13 cellular contexts compared by ENCODE assay signal in genomic region chr5:143036146-143036927, GRCh38.
DNase-seq lines count a peak whose midpoint lies in the region; ATAC-seq and TF ChIP-seq lines count a peak whose summit lies in the region.
"Had no signal": no experiment of that assay in that cellular context is flagged by ENCODE, and none has a peak within 500 bp of the region (broad histone marks: within the 10 kb centered on the region; RNA-seq: fewer than 3 reads in every experiment).

No MANE protein-coding gene starts in this region.

- peak; percentile 27 to 56 for ATAC-seq in activated CD4-positive, CD25-positive, alpha-beta regulatory T cell treated with anti-CD3 and anti-CD28 coated beads, Interleukin-2, amount 50 U/mL, for 24 hours
- ATAC-seq in GM18909 (IDR thresholded peaks at IDR 0.05; ENCODE audit: poor library complexity, unreplicated experiment) = peak; percentile 55
- peak; percentile 50 for ATAC-seq in HG03457 (IDR thresholded peaks at IDR 0.05; ENCODE audit: unreplicated experiment)

- TF ChIP-seq CTCF in glutamatergic neuron (IDR thresholded peaks at IDR 0.05; ENCODE audit: partially characterized antibody, unreplicated experiment) = no peak

- peaks cover 3% of the 10 kb centered on the region for H3K27me3 Mint-ChIP-seq in glutamatergic neuron (ENCODE audit: unreplicated experiment)
- H3K27me3 Mint-ChIP-seq: memory B cell had no signal

- H3K4me3 Mint-ChIP-seq in glutamatergic neuron (ENCODE audit: unreplicated experiment) = no peak overlapping the region
- H3K4me3 Mint-ChIP-seq: memory B cell had no signal

- peaks cover 14% of the 10 kb centered on the region for H3K9me3 Mint-ChIP-seq in glutamatergic neuron (ENCODE audit: unreplicated experiment)
- H3K9me3 Mint-ChIP-seq: memory B cell had no signal

- H3K27ac Mint-ChIP-seq in glutamatergic neuron (ENCODE audit: unreplicated experiment) = peak overlapping the region; percentile 40
- H3K27ac Mint-ChIP-seq: memory B cell had no signal

- no peaks in the 10 kb centered on the region for H3K36me3 Mint-ChIP-seq in glutamatergic neuron (ENCODE audit: unreplicated experiment)

- no peak for DNase-seq in activated CD4-positive, CD25-positive, alpha-beta regulatory T cell (lab: John Stamatoyannopoulos, UW)
- DNase-seq in glutamatergic neuron (no peak), NCI-H526 (lab: John Stamatoyannopoulos, UW) (no peak), kidney glomerular epithelial cell (lab: John Stamatoyannopoulos, UW) (no peak)
- no peak for DNase-seq in stimulated activated naive CD4-positive, alpha-beta T cell treated with Interleukin-2 at 50 U/mL for 16 hours (lab: John Stamatoyannopoulos, UW)
- DNase-seq: activated CD4-positive, alpha-beta T cell treated with anti-CD3 and anti-CD28 coated beads, Interleukin-2, amount 50 U/mL, for 1 hour; Caco-2; OCI-M1; small intestine had no signal

- peaks cover 56% of the 10 kb centered on the region for H3K4me1 Mint-ChIP-seq in glutamatergic neuron (ENCODE audit: low read depth, unreplicated experiment)
